Comparison of ENCODE assay signal across 15 cellular contexts in genomic region chrX:39883664-39884063, GRCh38.
DNase-seq lines count a peak whose midpoint lies in the region; ATAC-seq and TF ChIP-seq lines count a peak whose summit lies in the region.
"Had no signal": no experiment of that assay in that cellular context is flagged by ENCODE, and none has a peak within 500 bp of the region (broad histone marks: within the 10 kb centered on the region; RNA-seq: fewer than 3 reads in every experiment).

No MANE protein-coding gene starts in this region.

- POLR2A ChIA-PET in activated CD8-positive, alpha-beta T cell treated with anti-CD3 and anti-CD28 coated beads, Interleukin-2, amount 10 ng/mL, durations not matched to agents 7 days and 5 days (lab: Charles Lee), result interaction anchor here (0.9 kb wide), 1 partner anchor 28 kb away, joined by 3 read pairs; no protein-coding TSS in a partner anchor
- POLR2A ChIA-PET in Caco-2 (lab: Charles Lee), result no interaction called here

- ATAC-seq in activated CD8-positive, alpha-beta T cell treated with anti-CD3 and anti-CD28 coated beads, Interleukin-2, amount 10 ng/mL, durations not matched to agents 7 days and 5 days, result no peak
- peak; percentile 94 for ATAC-seq in effector memory CD8-positive, alpha-beta T cell (replicated peaks)
- peak; percentile 99 for ATAC-seq in stimulated activated effector memory CD8-positive, alpha-beta T cell treated with anti-CD3 and anti-CD28 coated beads, Interleukin-12 subunit alpha, Interleukin-12 subunit beta, amount 100 ng/mL, for 72 hours
- no peak for ATAC-seq in HG02588 (IDR thresholded peaks at IDR 0.05; ENCODE audit: unreplicated experiment)
- ATAC-seq: A549 had no signal

- no peak overlapping the region for H3K4me3 ChIP-seq in Caco-2 (ENCODE audit: low read depth, low read length)
- H3K4me3 ChIP-seq: A549, coronary artery, PC-9 had no signal

- H3K27ac Mint-ChIP-seq in activated CD8-positive, alpha-beta T cell treated with anti-CD3 and anti-CD28 coated beads, Interleukin-2, amount 10 ng/mL, durations not matched to agents 7 days and 5 days, result peak overlapping the region; percentile 44
- peak overlapping the region; percentile 20 to 79 for H3K27ac Mint-ChIP-seq in effector memory CD8-positive, alpha-beta T cell
- peak overlapping the region; percentile 93 for H3K27ac Mint-ChIP-seq in stimulated activated effector memory CD8-positive, alpha-beta T cell treated with anti-CD3 and anti-CD28 coated beads, Interleukin-12 subunit alpha, Interleukin-12 subunit beta, amount 100 ng/mL, for 72 hours
- H3K27ac Mint-ChIP-seq in Caco-2 (ENCODE audit: unreplicated experiment), result no peak overlapping the region

- BruUV-seq in Caco-2 (replicated peaks; lab: Mats Ljungman, UMichigan), result no TSS peak

- H3K36me3 Mint-ChIP-seq in activated CD8-positive, alpha-beta T cell treated with anti-CD3 and anti-CD28 coated beads, Interleukin-2, amount 10 ng/mL, durations not matched to agents 7 days and 5 days (ENCODE audit: low read depth), result no peaks in the 10 kb centered on the region
- no peaks in the 10 kb centered on the region for H3K36me3 Mint-ChIP-seq in effector memory CD8-positive, alpha-beta T cell (ENCODE audit: insufficient read depth)
- H3K36me3 Mint-ChIP-seq in stimulated activated effector memory CD8-positive, alpha-beta T cell treated with anti-CD3 and anti-CD28 coated beads, Interleukin-12 subunit alpha, Interleukin-12 subunit beta, amount 100 ng/mL, for 72 hours, result peaks cover 14% of the 10 kb centered on the region
- peaks cover 10% of the 10 kb centered on the region for H3K36me3 Mint-ChIP-seq in Caco-2 (ENCODE audit: insufficient read depth, unreplicated experiment)

- H3K4me1 Mint-ChIP-seq in activated CD8-positive, alpha-beta T cell treated with anti-CD3 and anti-CD28 coated beads, Interleukin-2, amount 10 ng/mL, durations not matched to agents 7 days and 5 days (ENCODE audit: low read depth), result peaks cover 11% of the 10 kb centered on the region
- peaks cover 6 to 14% of the 10 kb centered on the region in 2 donors for H3K4me1 Mint-ChIP-seq in effector memory CD8-positive, alpha-beta T cell (ENCODE audit: low read depth in 2 of 2)
- peaks cover 32% of the 10 kb centered on the region for H3K4me1 Mint-ChIP-seq in stimulated activated effector memory CD8-positive, alpha-beta T cell treated with anti-CD3 and anti-CD28 coated beads, Interleukin-12 subunit alpha, Interleukin-12 subunit beta, amount 100 ng/mL, for 72 hours
- no peaks in the 10 kb centered on the region for H3K4me1 Mint-ChIP-seq in Caco-2 (ENCODE audit: low read depth, unreplicated experiment)

- H3K9me3 ChIP-seq in Caco-2, result no peaks in the 10 kb centered on the region
- H3K9me3 ChIP-seq: A549 had no signal

- CTCF ChIA-PET in activated CD8-positive, alpha-beta T cell treated with anti-CD3 and anti-CD28 coated beads, Interleukin-2, amount 10 ng/mL, durations not matched to agents 7 days and 5 days (lab: Charles Lee), result interaction anchor here (1.2 kb wide), 1 partner anchor 153 kb away, joined by 3 read pairs; no protein-coding TSS in a partner anchor
- CTCF ChIA-PET in Caco-2 (lab: Charles Lee), result no interaction called here

- no peaks in the 10 kb centered on the region for H3K9me3 Mint-ChIP-seq in activated CD8-positive, alpha-beta T cell treated with anti-CD3 and anti-CD28 coated beads, Interleukin-2, amount 10 ng/mL, durations not matched to agents 7 days and 5 days (ENCODE audit: insufficient read depth)
- peaks cover 6 to 7% of the 10 kb centered on the region in 2 donors for H3K9me3 Mint-ChIP-seq in effector memory CD8-positive, alpha-beta T cell
- peaks cover 6% of the 10 kb centered on the region for H3K9me3 Mint-ChIP-seq in stimulated activated effector memory CD8-positive, alpha-beta T cell treated with anti-CD3 and anti-CD28 coated beads, Interleukin-12 subunit alpha, Interleukin-12 subunit beta, amount 100 ng/mL, for 72 hours
- H3K9me3 Mint-ChIP-seq in Caco-2 (ENCODE audit: unreplicated experiment), result no peaks in the 10 kb centered on the region

- H3K4me1 ChIP-seq in Caco-2, result no peaks in the 10 kb centered on the region
- H3K4me1 ChIP-seq: A549 had no signal

- intact Hi-C loops in Caco-2 (cut with micrococcal nuclease; ENCODE audit: unreplicated experiment), result no loop called here

- no peak overlapping the region for H3K4me3 Mint-ChIP-seq in activated CD8-positive, alpha-beta T cell treated with anti-CD3 and anti-CD28 coated beads, Interleukin-2, amount 10 ng/mL, durations not matched to agents 7 days and 5 days
- H3K4me3 Mint-ChIP-seq in effector memory CD8-positive, alpha-beta T cell, result peak overlapping the region in 1 of 2 donors; percentile 8
- H3K4me3 Mint-ChIP-seq in stimulated activated effector memory CD8-positive, alpha-beta T cell treated with anti-CD3 and anti-CD28 coated beads, Interleukin-12 subunit alpha, Interleukin-12 subunit beta, amount 100 ng/mL, for 72 hours, result peak overlapping the region; percentile 54
- no peak overlapping the region for H3K4me3 Mint-ChIP-seq in Caco-2 (ENCODE audit: unreplicated experiment)

- DNase-seq in activated CD8-positive, alpha-beta memory T cell treated with anti-CD3 and anti-CD28 coated beads for 4 hours (ENCODE audit: low read depth in 2 of 2), result peak; percentile 14 to 36
- DNase-seq in activated CD8-positive, alpha-beta memory T cell treated with anti-CD3 and anti-CD28 coated beads for 24 hours, result no peak
- DNase-seq in activated CD8-positive, alpha-beta T cell treated with anti-CD3 and anti-CD28 coated beads, Interleukin-2, amount 10 ng/mL, durations not matched to agents 7 days and 5 days, result peak; percentile 29
- DNase-seq in effector memory CD8-positive, alpha-beta T cell, result no peak
- no peak for DNase-seq in stimulated activated effector memory CD8-positive, alpha-beta T cell treated with anti-CD3 and anti-CD28 coated beads, Interleukin-12 subunit alpha, Interleukin-12 subunit beta, amount 100 ng/mL, for 72 hours (ENCODE audit: low spot score in 2 of 2)
- DNase-seq in NCI-H1436 treated with DMSO at 0.1 percent for 48 hours (lab: John Stamatoyannopoulos, UW) (no peak), Caco-2 (no peak)
- DNase-seq: anterior cingulate cortex, kidney glomerular epithelial cell, NCI-H1930, NCI-H526, PC-9 had no signal

- no peak for TF ChIP-seq CTCF in Caco-2 (IDR thresholded peaks at IDR 0.05; ENCODE audit: insufficient read depth in 1 of 2, low read depth in 1 of 2, low read length in 1 of 2, severe bottlenecking in 1 of 2, unreplicated experiment in 1 of 2)

- no peaks in the 10 kb centered on the region for H3K36me3 ChIP-seq in Caco-2 (ENCODE audit: control insufficient read depth, insufficient read depth, low read length)

- peaks cover 15% of the 10 kb centered on the region for H3K27me3 Mint-ChIP-seq in activated CD8-positive, alpha-beta T cell treated with anti-CD3 and anti-CD28 coated beads, Interleukin-2, amount 10 ng/mL, durations not matched to agents 7 days and 5 days (ENCODE audit: low read depth)
- H3K27me3 Mint-ChIP-seq in effector memory CD8-positive, alpha-beta T cell, result no peaks in the 10 kb centered on the region
- H3K27me3 Mint-ChIP-seq in Caco-2 (ENCODE audit: insufficient read depth, unreplicated experiment), result no peaks in the 10 kb centered on the region

- H3K27me3 ChIP-seq in Caco-2 (replicated peaks; ENCODE audit: control insufficient read depth, insufficient read depth, low read length), result no peaks in the 10 kb centered on the region

Comparison
In these comparisons a context has a peak if more than half of its experiments do, and no peak if none do; other contexts are left out.
1. DNase-seq: peak in activated CD8-positive, alpha-beta memory T cell treated with anti-CD3 and anti-CD28 coated beads for 4 hours (2 of 2) and activated CD8-positive, alpha-beta T cell treated with anti-CD3 and anti-CD28 coated beads, Interleukin-2, amount 10 ng/mL, durations not matched to agents 7 days and 5 days (single experiment); none in activated CD8-positive, alpha-beta memory T cell treated with anti-CD3 and anti-CD28 coated beads for 24 hours (single experiment), effector memory CD8-positive, alpha-beta T cell (0 of 3), stimulated activated effector memory CD8-positive, alpha-beta T cell treated with anti-CD3 and anti-CD28 coated beads, Interleukin-12 subunit alpha, Interleukin-12 subunit beta, amount 100 ng/mL, for 72 hours (0 of 2), NCI-H1436 treated with DMSO at 0.1 percent for 48 hours (single experiment) and Caco-2 (0 of 2).
2. ATAC-seq: peak in effector memory CD8-positive, alpha-beta T cell (single experiment) and stimulated activated effector memory CD8-positive, alpha-beta T cell treated with anti-CD3 and anti-CD28 coated beads, Interleukin-12 subunit alpha, Interleukin-12 subunit beta, amount 100 ng/mL, for 72 hours (single experiment); none in activated CD8-positive, alpha-beta T cell treated with anti-CD3 and anti-CD28 coated beads, Interleukin-2, amount 10 ng/mL, durations not matched to agents 7 days and 5 days (single experiment) and HG02588 (single experiment).